8 cellular contexts compared by ENCODE assay signal in the genomic region with DNA sequence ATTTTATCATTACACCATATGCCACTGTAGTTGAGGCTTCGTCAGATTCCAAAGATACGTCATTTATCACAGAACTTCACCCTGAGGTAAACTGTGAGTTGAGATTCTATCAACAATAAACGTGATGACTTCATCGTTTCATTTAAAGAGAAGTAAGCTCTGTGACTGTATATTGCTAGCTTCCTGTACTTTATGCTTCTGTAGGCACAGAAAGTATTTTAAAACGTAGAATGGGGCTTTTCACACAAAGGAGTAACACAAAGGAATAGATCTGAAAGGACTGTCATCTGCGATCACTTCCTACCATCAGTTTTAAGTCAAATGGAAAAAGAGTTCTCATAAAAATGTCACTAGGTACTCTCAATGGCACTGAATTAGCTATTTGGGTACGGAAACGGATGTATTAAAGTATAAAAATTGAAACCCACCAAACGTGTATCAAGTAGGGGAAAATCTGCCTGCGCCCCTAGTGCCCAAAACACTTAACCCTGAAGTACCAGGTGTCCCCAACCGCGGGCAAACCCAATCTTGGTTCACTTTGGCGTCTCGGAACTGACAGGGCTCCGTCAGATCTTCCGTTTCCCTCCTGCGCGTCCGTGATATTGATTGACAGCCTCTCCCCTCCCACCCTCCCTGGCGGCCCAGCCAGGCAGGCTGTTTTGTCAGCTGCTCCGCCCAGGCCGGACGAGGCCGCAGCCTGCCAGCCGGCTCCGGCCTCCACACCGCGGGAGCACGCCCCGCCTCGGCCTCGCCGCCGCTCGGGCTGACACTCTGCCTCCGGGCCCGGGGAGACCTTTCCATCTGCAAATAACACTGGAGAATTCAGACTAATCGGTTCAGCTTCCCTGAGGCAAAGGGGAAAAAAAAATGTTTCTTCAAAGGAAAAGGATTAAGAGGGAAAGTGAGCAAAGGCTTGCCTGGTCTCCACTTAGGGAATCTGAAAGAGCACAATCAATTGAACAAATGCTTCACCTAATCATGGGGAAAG.
DNase-seq lines count a peak whose midpoint lies in the region; ATAC-seq and TF ChIP-seq lines count a peak whose summit lies in the region.

No MANE protein-coding gene starts in this region.

- peak overlapping the region; percentile 49 to 59 (median 51) for H3K4me3 ChIP-seq in esophagus muscularis mucosa
- H3K4me3 ChIP-seq in mucosa of stomach (ENCODE audit: low read length) = no peak overlapping the region

- H3K36me3 ChIP-seq in esophagus muscularis mucosa (no peaks in the 10 kb centered on the region), mucosa of stomach (ENCODE audit: control insufficient read depth, insufficient read depth, low read length) (no peaks in the 10 kb centered on the region)

- H3K4me1 ChIP-seq in esophagus muscularis mucosa (peaks cover 5 to 10% (median 10%) of the 10 kb centered on the region in 4 donors), mucosa of stomach (ENCODE audit: control insufficient read depth, insufficient read depth, low read length) (peaks cover 4% of the 10 kb centered on the region)

- H3K27me3 ChIP-seq in esophagus muscularis mucosa = no peaks in the 10 kb centered on the region
- H3K27me3 ChIP-seq in mucosa of stomach (ENCODE audit: control insufficient read depth, insufficient read depth, low read length) = no peaks in the 10 kb centered on the region

- no peak for TF ChIP-seq POLR2A in esophagus muscularis mucosa (IDR thresholded peaks at IDR 0.05; ENCODE audit: low read depth)

- intact Hi-C loops in esophagus muscularis mucosa (cut with DNase I) = no loop called here

- no peaks in the 10 kb centered on the region for H3K9me3 ChIP-seq in esophagus muscularis mucosa
- no peaks in the 10 kb centered on the region for H3K9me3 ChIP-seq in mucosa of stomach (ENCODE audit: control insufficient read depth, low read length)

- peak; percentile 99 for ATAC-seq in GM18909 (IDR thresholded peaks at IDR 0.05; ENCODE audit: poor library complexity, unreplicated experiment)
- ATAC-seq in HG03139 (IDR thresholded peaks at IDR 0.05; ENCODE audit: unreplicated experiment) = peak; percentile 99
- peak; percentile 84 for ATAC-seq in stimulated activated naive CD8-positive, alpha-beta T cell treated with anti-CD3 and anti-CD28 coated beads, Interleukin-15, Interleukin-2, amounts not matched to agents 100 U/mL and 50 U/mL, for 24 hours

- peak overlapping the region; percentile 27 for H3K9ac ChIP-seq in mucosa of stomach (ENCODE audit: low read length)

- TF ChIP-seq CTCF in esophagus muscularis mucosa (IDR thresholded peaks at IDR 0.05) = peak in 1 of 3 experiments; percentile 7

- no peak overlapping the region for H3K27ac ChIP-seq in esophagus muscularis mucosa (replicated peaks in 1 of 4)

- DNase-seq in Ammon's horn (ENCODE audit: low spot score) (peak; percentile 57), NCI-H774 (lab: John Stamatoyannopoulos, UW) (peak; percentile 95), esophagus muscularis mucosa (ENCODE audit: extremely low spot score) (no peak)
- DNase-seq in activated CD8-positive, alpha-beta memory T cell treated with anti-CD3 and anti-CD28 coated beads, Interleukin-2, amount 50 U/mL, for 24 hours (ENCODE audit: extremely low read depth) = peak; percentile 13
- peak; percentile 55 for DNase-seq in stimulated activated naive CD8-positive, alpha-beta T cell treated with anti-CD3 and anti-CD28 coated beads, Interleukin-15, Interleukin-2, amounts not matched to agents 100 U/mL and 50 U/mL, for 24 hours

- no peak for TF ChIP-seq EP300 in esophagus muscularis mucosa (IDR thresholded peaks at IDR 0.05)

- WGBS in esophagus muscularis mucosa = 19% methylated on average over 15 of the region's 38 CpGs
